Comparison of ENCODE assay signal across 15 cellular contexts in genomic region chr10:120732643-120733313, GRCh38.
A peak's percentile ranks its signal among the peaks of the same experiment; 100 is the strongest.
DNase-seq lines count a peak whose midpoint lies in the region; TF ChIP-seq lines count a peak whose summit lies in the region.
"Had no signal": no experiment of that assay in that cellular context is flagged by ENCODE, and none has a peak within 500 bp of the region (broad histone marks: within the 10 kb centered on the region; RNA-seq: fewer than 3 reads in every experiment).

No MANE protein-coding gene starts in this region.

- TF ChIP-seq POLR2A in breast epithelium (IDR thresholded peaks at IDR 0.05) (no peak), NB4 (IDR thresholded peaks at IDR 0.05; ENCODE audit: extremely low read depth, insufficient read length) (no peak), ovary (IDR thresholded peaks at IDR 0.05) (no peak)

- H3K27ac ChIP-seq in breast epithelium (no peak overlapping the region), ovary (no peak overlapping the region)
- H3K27ac ChIP-seq: BLaER1, uterus, WERI-Rb-1 had no signal

- no peak overlapping the region for H3K4me3 ChIP-seq in breast epithelium
- H3K4me3 ChIP-seq in NB4 (ENCODE audit: low read depth, low read length) = no peak overlapping the region
- no peak overlapping the region for H3K4me3 ChIP-seq in foreskin fibroblast (ENCODE audit: low read depth in 1 of 2, low read length in 2 of 2)
- H3K4me3 ChIP-seq in ovary = no peak overlapping the region
- H3K4me3 ChIP-seq: BLaER1, uterus had no signal

- no peaks in the 10 kb centered on the region for H3K36me3 ChIP-seq in breast epithelium
- no peaks in the 10 kb centered on the region for H3K36me3 ChIP-seq in ovary
- H3K36me3 ChIP-seq: BLaER1, uterus, WERI-Rb-1 had no signal

- no peaks in the 10 kb centered on the region for H3K9me3 Mint-ChIP-seq in MCF 10A (ENCODE audit: unreplicated experiment)
- H3K9me3 Mint-ChIP-seq: stimulated activated naive CD8-positive, alpha-beta T cell treated with anti-CD3 and anti-CD28 coated beads, Interleukin-15, Interleukin-2, amounts not matched to agents 100 ng/mL and 50 ng/mL, for 24 hours had no signal

- WGBS in ovary, 3 donors = 83 to 91% (median 86%) methylated on average over 4 of the region's 4 CpGs

- TF ChIP-seq EP300 in ovary (IDR thresholded peaks at IDR 0.05) = no peak

- H3K27ac Mint-ChIP-seq in MCF 10A (ENCODE audit: low read depth, unreplicated experiment) = no peak overlapping the region
- H3K27ac Mint-ChIP-seq: stimulated activated naive CD8-positive, alpha-beta T cell treated with anti-CD3 and anti-CD28 coated beads, Interleukin-15, Interleukin-2, amounts not matched to agents 100 ng/mL and 50 ng/mL, for 24 hours had no signal

- no peaks in the 10 kb centered on the region for H3K36me3 Mint-ChIP-seq in MCF 10A (ENCODE audit: insufficient read depth, unreplicated experiment)

- peaks cover 21% of the 10 kb centered on the region for H3K27me3 Mint-ChIP-seq in MCF 10A (ENCODE audit: insufficient read depth, unreplicated experiment)
- H3K27me3 Mint-ChIP-seq: stimulated activated naive CD8-positive, alpha-beta T cell treated with anti-CD3 and anti-CD28 coated beads, Interleukin-15, Interleukin-2, amounts not matched to agents 100 ng/mL and 50 ng/mL, for 24 hours had no signal

- POLR2A ChIA-PET in MCF 10A (lab: Yijun Ruan, JAX) = interaction anchor here (0.5 to 1.1 kb wide), 3 partner anchors 34 to 490 kb away, joined by 3 to 4 read pairs (median 4); no protein-coding TSS in a partner anchor

- TF ChIP-seq CTCF in MCF 10A (IDR thresholded peaks at IDR 0.05; ENCODE audit: unreplicated experiment) (no peak), breast epithelium (IDR thresholded peaks at IDR 0.05) (no peak), NB4 (IDR thresholded peaks at IDR 0.05; ENCODE audit: low read depth, low read length) (no peak), foreskin fibroblast (IDR thresholded peaks at IDR 0.05; ENCODE audit: low read depth, low read length) (no peak), ovary (IDR thresholded peaks at IDR 0.05) (no peak)

- intact Hi-C loops in MCF 10A (cut with micrococcal nuclease) (no loop called here), breast epithelium (cut with DNase I; ENCODE audit: low total_unique reads) (no loop called here), ovary (cut with DNase I) (no loop called here)

- DNase-seq in MCF 10A (ENCODE audit: unreplicated experiment) (no peak), breast epithelium (ENCODE audit: low spot score in 2 of 2) (no peak), NB4 (ENCODE audit: low read depth) (peak; percentile 15), astrocyte of the hippocampus (ENCODE audit: low read depth, low spot score) (peak; percentile 14), foreskin fibroblast (no peak), ovary (no peak), HPDE6-E6E7 (ENCODE audit: extremely low spot score) (no peak)
- DNase-seq: glutamatergic neuron, islet precursor cell, MV-4-11, small intestine, uterus, WERI-Rb-1 had no signal

- BruUV-seq in MCF 10A (replicated peaks; lab: Mats Ljungman, UMichigan) = no TSS peak

- CTCF ChIA-PET in MCF 10A (lab: Yijun Ruan, JAX) = interaction anchor here (0.7 to 2.5 kb wide), 2 partner anchors 309 to 310 kb away, joined by 3 to 9 read pairs; no protein-coding TSS in a partner anchor

- no peaks in the 10 kb centered on the region for H3K9me3 ChIP-seq in breast epithelium
- no peaks in the 10 kb centered on the region for H3K9me3 ChIP-seq in ovary
- H3K9me3 ChIP-seq: BLaER1, uterus had no signal

- H3K4me1 ChIP-seq in breast epithelium (no peaks in the 10 kb centered on the region), ovary (ENCODE audit: insufficient read depth) (no peaks in the 10 kb centered on the region)
- H3K4me1 ChIP-seq: BLaER1, uterus had no signal

- peak overlapping the region; percentile 10 for H3K4me3 Mint-ChIP-seq in MCF 10A (ENCODE audit: unreplicated experiment)
- H3K4me3 Mint-ChIP-seq: stimulated activated naive CD8-positive, alpha-beta T cell treated with anti-CD3 and anti-CD28 coated beads, Interleukin-15, Interleukin-2, amounts not matched to agents 100 ng/mL and 50 ng/mL, for 24 hours had no signal

- H3K27me3 ChIP-seq in breast epithelium = peaks cover 0 to 5% of the 10 kb centered on the region in 2 donors
- no peaks in the 10 kb centered on the region for H3K27me3 ChIP-seq in ovary
- H3K27me3 ChIP-seq: BLaER1, uterus had no signal

- H3K4me1 Mint-ChIP-seq in MCF 10A (ENCODE audit: insufficient read depth, unreplicated experiment) = peaks cover 13% of the 10 kb centered on the region

Comparison
In these comparisons a context has a peak if more than half of its experiments do, and no peak if none do; other contexts are left out.
1. DNase-seq: peak in NB4 (single experiment) and astrocyte of the hippocampus (single experiment); none in MCF 10A (single experiment), breast epithelium (0 of 2), foreskin fibroblast (0 of 2), ovary (0 of 5) and HPDE6-E6E7 (single experiment).